In genomic region chr5:126915496-126915895, GRCh38 we compare ENCODE assay signal across 1 cellular context.
TF ChIP-seq lines count a peak whose summit lies in the region.

No MANE protein-coding gene starts in this region.

TF ChIP-seq in GM12878, 131 proteins besides CTCF, POLR2A, EP300 and RAD21 (continued from another document):
- TF ChIP-seq, protein P1, sequence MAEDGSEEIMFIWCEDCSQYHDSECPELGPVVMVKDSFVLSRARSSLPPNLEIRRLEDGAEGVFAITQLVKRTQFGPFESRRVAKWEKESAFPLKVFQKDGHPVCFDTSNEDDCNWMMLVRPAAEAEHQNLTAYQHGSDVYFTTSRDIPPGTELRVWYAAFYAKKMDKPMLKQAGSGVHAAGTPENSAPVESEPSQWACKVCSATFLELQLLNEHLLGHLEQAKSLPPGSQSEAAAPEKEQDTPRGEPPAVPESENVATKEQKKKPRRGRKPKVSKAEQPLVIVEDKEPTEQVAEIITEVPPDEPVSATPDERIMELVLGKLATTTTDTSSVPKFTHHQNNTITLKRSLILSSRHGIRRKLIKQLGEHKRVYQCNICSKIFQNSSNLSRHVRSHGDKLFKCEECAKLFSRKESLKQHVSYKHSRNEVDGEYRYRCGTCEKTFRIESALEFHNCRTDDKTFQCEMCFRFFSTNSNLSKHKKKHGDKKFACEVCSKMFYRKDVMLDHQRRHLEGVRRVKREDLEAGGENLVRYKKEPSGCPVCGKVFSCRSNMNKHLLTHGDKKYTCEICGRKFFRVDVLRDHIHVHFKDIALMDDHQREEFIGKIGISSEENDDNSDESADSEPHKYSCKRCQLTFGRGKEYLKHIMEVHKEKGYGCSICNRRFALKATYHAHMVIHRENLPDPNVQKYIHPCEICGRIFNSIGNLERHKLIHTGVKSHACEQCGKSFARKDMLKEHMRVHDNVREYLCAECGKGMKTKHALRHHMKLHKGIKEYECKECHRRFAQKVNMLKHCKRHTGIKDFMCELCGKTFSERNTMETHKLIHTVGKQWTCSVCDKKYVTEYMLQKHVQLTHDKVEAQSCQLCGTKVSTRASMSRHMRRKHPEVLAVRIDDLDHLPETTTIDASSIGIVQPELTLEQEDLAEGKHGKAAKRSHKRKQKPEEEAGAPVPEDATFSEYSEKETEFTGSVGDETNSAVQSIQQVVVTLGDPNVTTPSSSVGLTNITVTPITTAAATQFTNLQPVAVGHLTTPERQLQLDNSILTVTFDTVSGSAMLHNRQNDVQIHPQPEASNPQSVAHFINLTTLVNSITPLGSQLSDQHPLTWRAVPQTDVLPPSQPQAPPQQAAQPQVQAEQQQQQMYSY (CRISPR knock-in tag; IDR thresholded peaks at IDR 0.05), result no peak
- TF ChIP-seq, protein P2, sequence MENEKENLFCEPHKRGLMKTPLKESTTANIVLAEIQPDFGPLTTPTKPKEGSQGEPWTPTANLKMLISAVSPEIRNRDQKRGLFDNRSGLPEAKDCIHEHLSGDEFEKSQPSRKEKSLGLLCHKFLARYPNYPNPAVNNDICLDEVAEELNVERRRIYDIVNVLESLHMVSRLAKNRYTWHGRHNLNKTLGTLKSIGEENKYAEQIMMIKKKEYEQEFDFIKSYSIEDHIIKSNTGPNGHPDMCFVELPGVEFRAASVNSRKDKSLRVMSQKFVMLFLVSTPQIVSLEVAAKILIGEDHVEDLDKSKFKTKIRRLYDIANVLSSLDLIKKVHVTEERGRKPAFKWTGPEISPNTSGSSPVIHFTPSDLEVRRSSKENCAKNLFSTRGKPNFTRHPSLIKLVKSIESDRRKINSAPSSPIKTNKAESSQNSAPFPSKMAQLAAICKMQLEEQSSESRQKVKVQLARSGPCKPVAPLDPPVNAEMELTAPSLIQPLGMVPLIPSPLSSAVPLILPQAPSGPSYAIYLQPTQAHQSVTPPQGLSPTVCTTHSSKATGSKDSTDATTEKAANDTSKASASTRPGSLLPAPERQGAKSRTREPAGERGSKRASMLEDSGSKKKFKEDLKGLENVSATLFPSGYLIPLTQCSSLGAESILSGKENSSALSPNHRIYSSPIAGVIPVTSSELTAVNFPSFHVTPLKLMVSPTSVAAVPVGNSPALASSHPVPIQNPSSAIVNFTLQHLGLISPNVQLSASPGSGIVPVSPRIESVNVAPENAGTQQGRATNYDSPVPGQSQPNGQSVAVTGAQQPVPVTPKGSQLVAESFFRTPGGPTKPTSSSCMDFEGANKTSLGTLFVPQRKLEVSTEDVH (IDR thresholded peaks at IDR 0.05; ENCODE audit: low read depth, partially characterized antibody), result no peak
- no peak for TF ChIP-seq MTA3 (IDR thresholded peaks at IDR 0.05; ENCODE audit: borderline replicate concordance, low read length)
- TF ChIP-seq EGR1 (IDR thresholded peaks at IDR 0.05; ENCODE audit: borderline replicate concordance in 1 of 2, low read depth in 2 of 2, low read length in 2 of 2), result no peak
- no peak for TF ChIP-seq ZNF24 (IDR thresholded peaks at IDR 0.05)
- TF ChIP-seq, protein P3, sequence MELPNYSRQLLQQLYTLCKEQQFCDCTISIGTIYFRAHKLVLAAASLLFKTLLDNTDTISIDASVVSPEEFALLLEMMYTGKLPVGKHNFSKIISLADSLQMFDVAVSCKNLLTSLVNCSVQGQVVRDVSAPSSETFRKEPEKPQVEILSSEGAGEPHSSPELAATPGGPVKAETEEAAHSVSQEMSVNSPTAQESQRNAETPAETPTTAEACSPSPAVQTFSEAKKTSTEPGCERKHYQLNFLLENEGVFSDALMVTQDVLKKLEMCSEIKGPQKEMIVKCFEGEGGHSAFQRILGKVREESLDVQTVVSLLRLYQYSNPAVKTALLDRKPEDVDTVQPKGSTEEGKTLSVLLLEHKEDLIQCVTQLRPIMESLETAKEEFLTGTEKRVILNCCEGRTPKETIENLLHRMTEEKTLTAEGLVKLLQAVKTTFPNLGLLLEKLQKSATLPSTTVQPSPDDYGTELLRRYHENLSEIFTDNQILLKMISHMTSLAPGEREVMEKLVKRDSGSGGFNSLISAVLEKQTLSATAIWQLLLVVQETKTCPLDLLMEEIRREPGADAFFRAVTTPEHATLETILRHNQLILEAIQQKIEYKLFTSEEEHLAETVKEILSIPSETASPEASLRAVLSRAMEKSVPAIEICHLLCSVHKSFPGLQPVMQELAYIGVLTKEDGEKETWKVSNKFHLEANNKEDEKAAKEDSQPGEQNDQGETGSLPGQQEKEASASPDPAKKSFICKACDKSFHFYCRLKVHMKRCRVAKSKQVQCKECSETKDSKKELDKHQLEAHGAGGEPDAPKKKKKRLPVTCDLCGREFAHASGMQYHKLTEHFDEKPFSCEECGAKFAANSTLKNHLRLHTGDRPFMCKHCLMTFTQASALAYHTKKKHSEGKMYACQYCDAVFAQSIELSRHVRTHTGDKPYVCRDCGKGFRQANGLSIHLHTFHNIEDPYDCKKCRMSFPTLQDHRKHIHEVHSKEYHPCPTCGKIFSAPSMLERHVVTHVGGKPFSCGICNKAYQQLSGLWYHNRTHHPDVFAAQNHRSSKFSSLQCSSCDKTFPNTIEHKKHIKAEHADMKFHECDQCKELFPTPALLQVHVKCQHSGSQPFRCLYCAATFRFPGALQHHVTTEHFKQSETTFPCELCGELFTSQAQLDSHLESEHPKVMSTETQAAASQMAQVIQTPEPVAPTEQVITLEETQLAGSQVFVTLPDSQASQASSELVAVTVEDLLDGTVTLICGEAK (IDR thresholded peaks at IDR 0.05; ENCODE audit: borderline replicate concordance), result no peak
- no peak for TF ChIP-seq SMARCA5 (IDR thresholded peaks at IDR 0.05)
- TF ChIP-seq SUZ12 (IDR thresholded peaks at IDR 0.05; ENCODE audit: unreplicated experiment), result no peak
- TF ChIP-seq LARP7 (IDR thresholded peaks at IDR 0.05), result no peak
- TF ChIP-seq, protein P4, sequence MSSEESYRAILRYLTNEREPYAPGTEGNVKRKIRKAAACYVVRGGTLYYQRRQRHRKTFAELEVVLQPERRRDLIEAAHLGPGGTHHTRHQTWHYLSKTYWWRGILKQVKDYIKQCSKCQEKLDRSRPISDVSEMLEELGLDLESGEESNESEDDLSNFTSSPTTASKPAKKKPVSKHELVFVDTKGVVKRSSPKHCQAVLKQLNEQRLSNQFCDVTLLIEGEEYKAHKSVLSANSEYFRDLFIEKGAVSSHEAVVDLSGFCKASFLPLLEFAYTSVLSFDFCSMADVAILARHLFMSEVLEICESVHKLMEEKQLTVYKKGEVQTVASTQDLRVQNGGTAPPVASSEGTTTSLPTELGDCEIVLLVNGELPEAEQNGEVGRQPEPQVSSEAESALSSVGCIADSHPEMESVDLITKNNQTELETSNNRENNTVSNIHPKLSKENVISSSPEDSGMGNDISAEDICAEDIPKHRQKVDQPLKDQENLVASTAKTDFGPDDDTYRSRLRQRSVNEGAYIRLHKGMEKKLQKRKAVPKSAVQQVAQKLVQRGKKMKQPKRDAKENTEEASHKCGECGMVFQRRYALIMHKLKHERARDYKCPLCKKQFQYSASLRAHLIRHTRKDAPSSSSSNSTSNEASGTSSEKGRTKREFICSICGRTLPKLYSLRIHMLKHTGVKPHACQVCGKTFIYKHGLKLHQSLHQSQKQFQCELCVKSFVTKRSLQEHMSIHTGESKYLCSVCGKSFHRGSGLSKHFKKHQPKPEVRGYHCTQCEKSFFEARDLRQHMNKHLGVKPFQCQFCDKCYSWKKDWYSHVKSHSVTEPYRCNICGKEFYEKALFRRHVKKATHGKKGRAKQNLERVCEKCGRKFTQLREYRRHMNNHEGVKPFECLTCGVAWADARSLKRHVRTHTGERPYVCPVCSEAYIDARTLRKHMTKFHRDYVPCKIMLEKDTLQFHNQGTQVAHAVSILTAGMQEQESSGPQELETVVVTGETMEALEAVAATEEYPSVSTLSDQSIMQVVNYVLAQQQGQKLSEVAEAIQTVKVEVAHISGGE (CRISPR knock-in tag; IDR thresholded peaks at IDR 0.05), result no peak
- TF ChIP-seq CEBPB (IDR thresholded peaks at IDR 0.05; ENCODE audit: borderline replicate concordance in 1 of 2, low read depth in 2 of 2, low read length in 2 of 2), result no peak
